In the genomic region with DNA sequence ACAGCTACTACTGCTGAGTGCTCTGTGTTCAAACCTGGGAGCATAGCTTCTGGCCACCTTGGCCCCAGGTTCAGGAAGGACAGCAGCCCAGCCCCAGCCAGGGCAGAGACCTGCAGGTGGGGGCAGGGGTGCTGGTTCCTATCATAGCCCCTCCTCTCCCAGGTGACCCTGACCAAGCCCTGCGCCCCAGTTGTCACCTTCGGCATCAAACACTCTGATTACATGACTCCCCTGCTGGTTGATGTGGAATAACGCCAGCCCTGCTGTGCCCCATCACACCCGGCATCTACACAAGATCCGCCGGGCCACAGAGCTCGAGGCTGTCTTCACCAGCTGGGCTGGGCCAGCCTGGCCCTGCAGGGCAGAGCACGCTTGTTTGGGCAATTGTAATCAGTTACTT, we compare ENCODE assay signal across 1 cellular context.
TF ChIP-seq lines count a peak whose summit lies in the region.

No MANE protein-coding gene starts in this region.

TF ChIP-seq in HepG2, 621 proteins besides CTCF, POLR2A, EP300 and RAD21:
- 0 out of 2 replicates have a peak, but pooled peaks have one; percentile 27 for TF ChIP-seq KDM2A (CRISPR knock-in tag; IDR thresholded peaks at IDR 0.05; ENCODE audit: borderline replicate concordance, low read depth)
- TF ChIP-seq, protein P1, sequence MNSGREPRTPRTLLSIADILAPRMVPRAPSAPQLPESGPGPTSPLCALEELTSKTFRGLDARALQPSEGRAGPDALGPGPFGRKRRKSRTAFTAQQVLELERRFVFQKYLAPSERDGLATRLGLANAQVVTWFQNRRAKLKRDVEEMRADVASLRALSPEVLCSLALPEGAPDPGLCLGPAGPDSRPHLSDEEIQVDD (CRISPR knock-in tag; IDR thresholded peaks at IDR 0.05; ENCODE audit: borderline replicate concordance) = no peak
